Comparison of ENCODE assay signal across 14 cellular contexts in genomic region chr6:113065606-113066005, GRCh38.
DNase-seq lines count a peak whose midpoint lies in the region; FAIRE-seq and TF ChIP-seq lines count a peak whose summit lies in the region.
"Had no signal": no experiment of that assay in that cellular context is flagged by ENCODE, and none has a peak within 500 bp of the region (broad histone marks: within the 10 kb centered on the region; RNA-seq: fewer than 3 reads in every experiment).

No MANE protein-coding gene starts in this region.

- H3K4me3 ChIP-seq in AG10803 (ENCODE audit: low read length) (no peak overlapping the region), SJCRH30 (no peak overlapping the region), endothelial cell of umbilical vein (replicated peaks in 1 of 3; ENCODE audit: insufficient read depth in 1 of 3, low read depth in 1 of 3, low read length in 3 of 3) (no peak overlapping the region)
- no peak overlapping the region for H3K4me3 ChIP-seq in CD8-positive, alpha-beta memory T cell (ENCODE audit: low read length)
- H3K4me3 ChIP-seq: pancreas had no signal

- no TSS peak for BruUV-seq in endothelial cell of umbilical vein (replicated peaks; lab: Mats Ljungman, UMichigan)

- FAIRE-seq in endothelial cell of umbilical vein (lab: Jason Lieb, UNC) = no peak
- FAIRE-seq: G401.6, pancreas had no signal

- H3K36me3 Mint-ChIP-seq in CD8-positive, alpha-beta memory T cell = no peaks in the 10 kb centered on the region
- no peaks in the 10 kb centered on the region for H3K36me3 Mint-ChIP-seq in activated naive CD4-positive, alpha-beta T cell treated with anti-CD3 and anti-CD28 coated beads for 36 hours (ENCODE audit: low read depth)
- H3K36me3 Mint-ChIP-seq: IgD-negative memory B cell had no signal

- POLR2A ChIA-PET in endothelial cell of umbilical vein (lab: Charles Lee) = no interaction called here
- POLR2A ChIA-PET in CD8-positive, alpha-beta memory T cell (lab: Charles Lee) = no interaction called here

- H3K4me1 ChIP-seq in SJCRH30 (peaks cover 38% of the 10 kb centered on the region), endothelial cell of umbilical vein (ENCODE audit: control insufficient read depth, extremely low read depth, insufficient read depth, low read length) (peaks cover 6% of the 10 kb centered on the region)
- H3K4me1 ChIP-seq in CD8-positive, alpha-beta memory T cell (ENCODE audit: insufficient read depth, low read length) = no peaks in the 10 kb centered on the region

- peak overlapping the region; percentile 88 for H2AFZ ChIP-seq in endothelial cell of umbilical vein (ENCODE audit: low read depth, low read length)

- H4K20me1 ChIP-seq in endothelial cell of umbilical vein (replicated peaks; ENCODE audit: control insufficient read depth, extremely low read depth, insufficient read depth, low read length) = no peaks in the 10 kb centered on the region

- no peak for TF ChIP-seq POLR2A in endothelial cell of umbilical vein (IDR thresholded peaks at IDR 0.05; ENCODE audit: low read depth, low read length)

- DNase-seq in AG10803 (ENCODE audit: low read depth) = peak; percentile 74
- DNase-seq in SJCRH30 = peak; percentile 27 to 75
- peak; percentile 74 for DNase-seq in endothelial cell of umbilical vein (ENCODE audit: low read depth, low spot score)
- DNase-seq in midbrain (lab: John Stamatoyannopoulos, UW) = peak; percentile 8
- DNase-seq in CD8-positive, alpha-beta memory T cell = no peak
- DNase-seq in DMS79 treated with DMSO at 0.1 percent for 48 hours (lab: John Stamatoyannopoulos, UW) = no peak
- no peak for DNase-seq in activated naive CD4-positive, alpha-beta T cell treated with anti-CD3 and anti-CD28 coated beads for 36 hours
- DNase-seq in MV-4-11 (lab: John Stamatoyannopoulos, UW) = no peak
- DNase-seq: activated CD8-positive, alpha-beta memory T cell treated with anti-CD3 and anti-CD28 coated beads, Interleukin-2, amount 50 U/mL, for 4 hours; amygdala; NCI-H2081 treated with DMSO at 0.1 percent for 48 hours; pancreas had no signal

- no peaks in the 10 kb centered on the region for H3K79me2 ChIP-seq in endothelial cell of umbilical vein (ENCODE audit: control insufficient read depth, insufficient read depth, low read length)

- intact Hi-C loops in endothelial cell of umbilical vein (cut with micrococcal nuclease) = no loop called here
- intact Hi-C loops in activated naive CD4-positive, alpha-beta T cell treated with anti-CD3 and anti-CD28 coated beads for 36 hours (cut with micrococcal nuclease) = no loop called here

- no peaks in the 10 kb centered on the region for H3K9me1 ChIP-seq in endothelial cell of umbilical vein (replicated peaks; ENCODE audit: control insufficient read depth, extremely low read depth, insufficient read depth, low read length)

- TF ChIP-seq CTCF in AG10803 (conservative IDR thresholded peaks at IDR 0.05; ENCODE audit: low read length) (no peak), endothelial cell of umbilical vein (IDR thresholded peaks at IDR 0.05; ENCODE audit: extremely low read depth in 1 of 2, insufficient read depth in 1 of 2, low read depth in 1 of 2, low read length in 2 of 2) (no peak)

- dilution Hi-C loops in endothelial cell of umbilical vein (cut with MboI; ENCODE audit: extremely low pct_ligation_motif_present, low sequenced_read_pairs) = no loop called here

- H3K27ac ChIP-seq in SJCRH30 (peak overlapping the region; percentile 44), endothelial cell of umbilical vein (ENCODE audit: insufficient read depth, low read depth, low read length) (no peak overlapping the region)
- no peak overlapping the region for H3K27ac ChIP-seq in CD8-positive, alpha-beta memory T cell (ENCODE audit: low read depth, low read length)
- H3K27ac ChIP-seq: pancreas had no signal

- H3K9me3 Mint-ChIP-seq in CD8-positive, alpha-beta memory T cell = peaks cover 0 to 15% (median 8%) of the 10 kb centered on the region in 5 donors
- H3K9me3 Mint-ChIP-seq in activated naive CD4-positive, alpha-beta T cell treated with anti-CD3 and anti-CD28 coated beads for 36 hours = no peaks in the 10 kb centered on the region
- H3K9me3 Mint-ChIP-seq: IgD-negative memory B cell had no signal

- CTCF ChIA-PET in endothelial cell of umbilical vein (lab: Charles Lee) = interaction anchor here (0.8 to 1.4 kb wide), 7 partner anchors 10 to 188 kb away, joined by 3 to 5 read pairs (median 3); no protein-coding TSS in a partner anchor
- CTCF ChIA-PET in CD8-positive, alpha-beta memory T cell (lab: Charles Lee) = no interaction called here
- CTCF ChIA-PET in activated naive CD4-positive, alpha-beta T cell treated with anti-CD3 and anti-CD28 coated beads for 36 hours (lab: Charles Lee) = no interaction called here

- peak overlapping the region; percentile 36 for H3K4me2 ChIP-seq in endothelial cell of umbilical vein (ENCODE audit: insufficient read depth, low read length)

- H3K4me3 Mint-ChIP-seq in CD8-positive, alpha-beta memory T cell = no peak overlapping the region
- no peak overlapping the region for H3K4me3 Mint-ChIP-seq in activated naive CD4-positive, alpha-beta T cell treated with anti-CD3 and anti-CD28 coated beads for 36 hours
- H3K4me3 Mint-ChIP-seq: IgD-negative memory B cell had no signal

- no peaks in the 10 kb centered on the region for H3K36me3 ChIP-seq in SJCRH30
- H3K36me3 ChIP-seq in endothelial cell of umbilical vein (ENCODE audit: control insufficient read depth in 2 of 2, extremely low read depth in 1 of 2, insufficient read depth in 2 of 2, low read length in 2 of 2) = no peaks in the 10 kb centered on the region
- no peaks in the 10 kb centered on the region for H3K36me3 ChIP-seq in CD8-positive, alpha-beta memory T cell (ENCODE audit: insufficient read depth, low read length)
- H3K36me3 ChIP-seq: pancreas had no signal

- no peaks in the 10 kb centered on the region for H3K27me3 Mint-ChIP-seq in CD8-positive, alpha-beta memory T cell
- no peaks in the 10 kb centered on the region for H3K27me3 Mint-ChIP-seq in activated naive CD4-positive, alpha-beta T cell treated with anti-CD3 and anti-CD28 coated beads for 36 hours (ENCODE audit: low read depth)
- H3K27me3 Mint-ChIP-seq: IgD-negative memory B cell had no signal

- H3K4me1 Mint-ChIP-seq in CD8-positive, alpha-beta memory T cell = no peaks in the 10 kb centered on the region
- H3K4me1 Mint-ChIP-seq in activated naive CD4-positive, alpha-beta T cell treated with anti-CD3 and anti-CD28 coated beads for 36 hours (ENCODE audit: low read depth) = no peaks in the 10 kb centered on the region
- H3K4me1 Mint-ChIP-seq: IgD-negative memory B cell had no signal

- no peak overlapping the region for H3K27ac Mint-ChIP-seq in CD8-positive, alpha-beta memory T cell
- H3K27ac Mint-ChIP-seq in activated naive CD4-positive, alpha-beta T cell treated with anti-CD3 and anti-CD28 coated beads for 36 hours = no peak overlapping the region
- H3K27ac Mint-ChIP-seq: IgD-negative memory B cell had no signal

- H3K27me3 ChIP-seq in SJCRH30 = no peaks in the 10 kb centered on the region
- no peaks in the 10 kb centered on the region for H3K27me3 ChIP-seq in endothelial cell of umbilical vein (ENCODE audit: control insufficient read depth in 2 of 2, insufficient read depth in 2 of 2, low read length in 2 of 2)
- H3K27me3 ChIP-seq in CD8-positive, alpha-beta memory T cell (ENCODE audit: insufficient read depth, low read length, poor library complexity, severe bottlenecking) = no peaks in the 10 kb centered on the region
- H3K27me3 ChIP-seq: pancreas had no signal

- no peaks in the 10 kb centered on the region for H3K9me3 ChIP-seq in SJCRH30 (replicated peaks)
- no peaks in the 10 kb centered on the region for H3K9me3 ChIP-seq in endothelial cell of umbilical vein (replicated peaks; ENCODE audit: control insufficient read depth, insufficient read depth, low read length)
- no peaks in the 10 kb centered on the region for H3K9me3 ChIP-seq in CD8-positive, alpha-beta memory T cell (ENCODE audit: low read length)
- H3K9me3 ChIP-seq: pancreas had no signal

- no peak overlapping the region for H3K9ac ChIP-seq in endothelial cell of umbilical vein (replicated peaks; ENCODE audit: extremely low read depth, insufficient read depth, low read length)

TF ChIP-seq in endothelial cell of umbilical vein, 7 proteins besides CTCF, POLR2A, EP300 and RAD21:
- no peak for TF ChIP-seq POLR2AphosphoS5 (IDR thresholded peaks at IDR 0.05; ENCODE audit: insufficient read depth, low read depth, low read length)
- no peak for TF ChIP-seq MYC (IDR thresholded peaks at IDR 0.05; ENCODE audit: low read depth, low read length)
- no peak for TF ChIP-seq MAX (IDR thresholded peaks at IDR 0.05; ENCODE audit: insufficient read depth, insufficient read length)
- TF ChIP-seq FOS (IDR thresholded peaks at IDR 0.05; ENCODE audit: borderline replicate concordance, insufficient read depth, low read length) = no peak
- no peak for TF ChIP-seq GATA2 (IDR thresholded peaks at IDR 0.05; ENCODE audit: insufficient read depth, insufficient read length, low read depth, low read length)
- no peak for TF ChIP-seq EZH2 (IDR thresholded peaks at IDR 0.05; ENCODE audit: borderline replicate concordance, low read depth, low read length, severe bottlenecking)
- no peak for TF ChIP-seq JUN (IDR thresholded peaks at IDR 0.05; ENCODE audit: borderline replicate concordance, insufficient read depth, insufficient read length, low read depth)

Comparison
In these comparisons a context has a peak if more than half of its experiments do, and no peak if none do; other contexts are left out.
1. DNase-seq: peak in AG10803 (single experiment), SJCRH30 (2 of 2), endothelial cell of umbilical vein (single experiment) and midbrain (single experiment); none in CD8-positive, alpha-beta memory T cell (0 of 5), DMS79 treated with DMSO at 0.1 percent for 48 hours (single experiment), activated naive CD4-positive, alpha-beta T cell treated with anti-CD3 and anti-CD28 coated beads for 36 hours (single experiment) and MV-4-11 (single experiment).